ENCODE assay signal across 23 cellular contexts in genomic region chr10:76328348-76328747, GRCh38.
DNase-seq lines count a peak whose midpoint lies in the region; ATAC-seq, FAIRE-seq and TF ChIP-seq lines count a peak whose summit lies in the region.
"Had no signal": no experiment of that assay in that cellular context is flagged by ENCODE, and none has a peak within 500 bp of the region (broad histone marks: within the 10 kb centered on the region; RNA-seq: fewer than 3 reads in every experiment).

No MANE protein-coding gene starts in this region.

- no peak overlapping the region for H2BK120ac ChIP-seq in mesenchymal stem cell (ENCODE audit: low read depth, low read length)

- in situ Hi-C loops in mammary epithelial cell (cut with MboI; ENCODE audit: low sequenced_read_pairs in 2 of 2), result no loop called here
- in situ Hi-C loops in HepG2 (cut with HindIII; ENCODE audit: extremely low pct_ligation_motif_present, low pct_unique_long_range_greater_than_20kb), result no loop called here

- POLR2A ChIA-PET in HepG2 (lab: Yijun Ruan, JAX), result interaction anchor here (0.9 to 2.1 kb wide), 2 partner anchors 10 to 27 kb away, joined by 3 to 5 read pairs; no protein-coding TSS in a partner anchor

- TF ChIP-seq EP300 in HepG2 (IDR thresholded peaks at IDR 0.05; ENCODE audit: low read depth in 2 of 2, low read length in 2 of 2) (peak in 1 of 2 experiments; percentile 50; a peak in 2 of 4 replicates), HepG2 (CRISPR knock-in tag; IDR thresholded peaks at IDR 0.05; ENCODE audit: borderline replicate concordance) (no peak)

- no peak overlapping the region for H3K4me3 ChIP-seq in mammary epithelial cell (replicated peaks in 1 of 3; ENCODE audit: insufficient read depth in 1 of 3, low read depth in 2 of 3, low read length in 3 of 3)
- no peak overlapping the region for H3K4me3 ChIP-seq in breast epithelium
- no peak overlapping the region for H3K4me3 ChIP-seq in HepG2 (replicated peaks in 1 of 3; ENCODE audit: insufficient read depth in 1 of 3, low read depth in 2 of 3, low read length in 3 of 3)
- no peak overlapping the region for H3K4me3 ChIP-seq in mesenchymal stem cell (ENCODE audit: insufficient read depth in 1 of 2, low read depth in 1 of 2, low read length in 2 of 2)
- no peak overlapping the region for H3K4me3 ChIP-seq in smooth muscle cell
- H3K4me3 ChIP-seq: BLaER1, GM23248 had no signal

- no peak overlapping the region for H3K23ac ChIP-seq in mesenchymal stem cell (ENCODE audit: low read length in 2 of 2)

- H3K79me2 ChIP-seq in mammary epithelial cell (ENCODE audit: insufficient read depth, low read length) (no peaks in the 10 kb centered on the region), HepG2 (ENCODE audit: insufficient read depth, low read length) (no peaks in the 10 kb centered on the region), smooth muscle cell (ENCODE audit: low read depth) (no peaks in the 10 kb centered on the region)

- H3K79me1 ChIP-seq in mesenchymal stem cell (replicated peaks; ENCODE audit: low read length, poor library complexity, severe bottlenecking), result no peaks in the 10 kb centered on the region

- dilution Hi-C loops in mammary epithelial cell (cut with HindIII; ENCODE audit: low sequenced_read_pairs), result no loop called here

- DNase-seq in mammary epithelial cell (no peak), breast epithelium (ENCODE audit: low spot score in 2 of 2) (no peak), HepG2 (ENCODE audit: low spot score) (peak; percentile 47), mesenchymal stem cell (no peak), smooth muscle cell (lab: John Stamatoyannopoulos, UW; ENCODE audit: unreplicated experiment) (no peak), CD1c-positive myeloid dendritic cell (ENCODE audit: extremely low spot score) (no peak), NCI-H510A (lab: John Stamatoyannopoulos, UW) (no peak)
- DNase-seq: CD4-positive, alpha-beta T cell; CD8-positive, alpha-beta memory T cell; DMS53; DMS79 treated with DMSO at 0.1 percent for 48 hours; GF-D8; GM23248; H7; HCEC 1CT had no signal

- H3K27ac ChIP-seq in mammary epithelial cell (ENCODE audit: insufficient read depth, low read depth, low read length), result no peak overlapping the region
- H3K27ac ChIP-seq in breast epithelium, result no peak overlapping the region
- H3K27ac ChIP-seq in HepG2 (ENCODE audit: extremely low read length, insufficient read depth, low read length), result no peak overlapping the region
- no peak overlapping the region for H3K27ac ChIP-seq in mesenchymal stem cell (ENCODE audit: low read length, poor library complexity, severe bottlenecking)
- H3K27ac ChIP-seq in smooth muscle cell (ENCODE audit: low read depth), result peak overlapping the region; percentile 80
- H3K27ac ChIP-seq: 22Rv1, BLaER1, C4-2B, GM23248 had no signal

- H2BK15ac ChIP-seq in mesenchymal stem cell (ENCODE audit: low read depth, poor library complexity, severe bottlenecking), result no peak overlapping the region

- no peak overlapping the region for H3K4ac ChIP-seq in mesenchymal stem cell (ENCODE audit: low read depth in 1 of 2, low read length in 2 of 2)

- H3K14ac ChIP-seq in mesenchymal stem cell (ENCODE audit: low read length in 2 of 2), result no peak overlapping the region

- H3K18ac ChIP-seq in mesenchymal stem cell (ENCODE audit: low read depth in 1 of 2, low read length in 2 of 2), result peak overlapping the region in 1 of 2 experiments; percentile 63

- TF ChIP-seq RAD21 in HepG2 (CRISPR knock-in tag; IDR thresholded peaks at IDR 0.05), result no peak

- 85% methylated on average over 2 of the region's 2 CpGs for WGBS in mammary epithelial cell (ENCODE audit: low coverage, missing lambda C conversion rate)
- WGBS in HepG2 (ENCODE audit: low lambda C conversion rate), result 38% methylated on average over 2 of the region's 2 CpGs
- 100% methylated on average over 2 of the region's 2 CpGs for WGBS in mesenchymal stem cell
- 95% methylated on average over 2 of the region's 2 CpGs for WGBS in smooth muscle cell (ENCODE audit: low lambda C conversion rate)

- H3K36me3 ChIP-seq in mammary epithelial cell (ENCODE audit: insufficient read depth, low read length), result no peaks in the 10 kb centered on the region
- no peaks in the 10 kb centered on the region for H3K36me3 ChIP-seq in breast epithelium
- H3K36me3 ChIP-seq in HepG2 (replicated peaks in 1 of 2; ENCODE audit: control insufficient read depth in 1 of 2, insufficient read depth in 2 of 2, low read length in 2 of 2), result no peaks in the 10 kb centered on the region
- H3K36me3 ChIP-seq in mesenchymal stem cell (ENCODE audit: control insufficient read depth in 1 of 2, insufficient read depth in 2 of 2, low read depth in 1 of 2, low read length in 2 of 2), result no peaks in the 10 kb centered on the region
- no peaks in the 10 kb centered on the region for H3K36me3 ChIP-seq in smooth muscle cell (ENCODE audit: low read depth)
- H3K36me3 ChIP-seq: BLaER1 had no signal

- TF ChIP-seq POLR2A in breast epithelium (IDR thresholded peaks at IDR 0.05) (no peak), HepG2 (IDR thresholded peaks at IDR 0.05; ENCODE audit: insufficient read depth in 1 of 2, low read depth in 2 of 2, low read length in 2 of 2) (no peak)

- BruUV-seq in mammary epithelial cell (replicated peaks; lab: Mats Ljungman, UMichigan) (no TSS peak), HepG2 (replicated peaks; lab: Mats Ljungman, UMichigan) (no TSS peak)

- CTCF ChIA-PET in mammary epithelial cell (lab: Charles Lee; ENCODE audit: low non-redundant PET), result no interaction called here
- CTCF ChIA-PET in HepG2 (lab: Yijun Ruan, JAX; ENCODE audit: low intra/inter-chr PET ratio, low total read pairs), result no interaction called here

- TF ChIP-seq CTCF in mammary epithelial cell (conservative IDR thresholded peaks at IDR 0.05 in 1 of 2, IDR thresholded peaks at IDR 0.05 in 1 of 2; ENCODE audit: extremely low read depth in 1 of 2, insufficient read depth in 1 of 2, low read depth in 1 of 2, low read length in 2 of 2) (no peak), breast epithelium (IDR thresholded peaks at IDR 0.05) (no peak), HepG2 (CRISPR knock-in tag; IDR thresholded peaks at IDR 0.05) (no peak), smooth muscle cell (IDR thresholded peaks at IDR 0.05; ENCODE audit: borderline replicate concordance, insufficient read depth, poor library complexity, severe bottlenecking) (no peak)

- no peak overlapping the region for H2BK5ac ChIP-seq in mesenchymal stem cell (ENCODE audit: low read depth, low read length, poor library complexity, severe bottlenecking)

- H4K20me1 ChIP-seq in mammary epithelial cell (ENCODE audit: insufficient read depth, low read length) (no peaks in the 10 kb centered on the region), HepG2 (ENCODE audit: insufficient read depth, low read length) (no peaks in the 10 kb centered on the region), smooth muscle cell (ENCODE audit: low read depth) (no peaks in the 10 kb centered on the region)
- H4K20me1 ChIP-seq: BLaER1 had no signal

- no peak overlapping the region for H2AK5ac ChIP-seq in mesenchymal stem cell (ENCODE audit: low read length, severe bottlenecking)

- H2BK12ac ChIP-seq in mesenchymal stem cell (ENCODE audit: low read length in 2 of 2), result peak overlapping the region; percentile 6 to 76

- H4K91ac ChIP-seq in mesenchymal stem cell (ENCODE audit: low read length), result peak overlapping the region; percentile 14

- intact Hi-C loops in mammary epithelial cell (cut with micrococcal nuclease), result no loop called here
- intact Hi-C loops in breast epithelium (cut with DNase I; ENCODE audit: low total_unique reads), result no loop called here
- intact Hi-C loops in HepG2 (cut with micrococcal nuclease; ENCODE audit: unreplicated experiment), result no loop called here

- ATAC-seq in HepG2, result peak; percentile 55
- no peak for ATAC-seq in GM18907 (IDR thresholded peaks at IDR 0.05; ENCODE audit: unreplicated experiment)

- peak; percentile 15 for FAIRE-seq in HepG2 (lab: Jason Lieb, UNC)
- FAIRE-seq: A204.1, GM12891, GM19239, H1 had no signal

- H2AFZ ChIP-seq in mammary epithelial cell (ENCODE audit: low read depth, low read length) (peak overlapping the region; percentile 69), HepG2 (ENCODE audit: low read length) (no peak overlapping the region), mesenchymal stem cell (ENCODE audit: low read depth, low read length) (no peak overlapping the region), smooth muscle cell (ENCODE audit: low read depth) (no peak overlapping the region)
- H2AFZ ChIP-seq: GM23248 had no signal

- H4K8ac ChIP-seq in mesenchymal stem cell (ENCODE audit: low read length), result no peak overlapping the region

- H3K27me3 ChIP-seq in mammary epithelial cell (ENCODE audit: insufficient read depth, low read length) (no peaks in the 10 kb centered on the region), breast epithelium (no peaks in the 10 kb centered on the region), HepG2 (ENCODE audit: control insufficient read depth in 1 of 2, insufficient read depth in 2 of 2, low read length in 2 of 2) (no peaks in the 10 kb centered on the region), mesenchymal stem cell (ENCODE audit: control insufficient read depth in 1 of 2, insufficient read depth in 1 of 2, low read length in 2 of 2) (no peaks in the 10 kb centered on the region), smooth muscle cell (ENCODE audit: low read depth) (no peaks in the 10 kb centered on the region)
- H3K27me3 ChIP-seq: BLaER1 had no signal

- no peaks in the 10 kb centered on the region for H3F3A ChIP-seq in smooth muscle cell (ENCODE audit: low read depth)

- H3K9ac ChIP-seq in mammary epithelial cell (ENCODE audit: insufficient read depth, low read length) (no peak overlapping the region), HepG2 (ENCODE audit: insufficient read depth, low read depth, low read length) (no peak overlapping the region), mesenchymal stem cell (ENCODE audit: low read length) (no peak overlapping the region), smooth muscle cell (ENCODE audit: low read depth) (no peak overlapping the region)
- H3K9ac ChIP-seq: BLaER1, GM23248 had no signal

- H3K9me3 ChIP-seq in mammary epithelial cell (replicated peaks; ENCODE audit: insufficient read depth, low read length) (no peaks in the 10 kb centered on the region), breast epithelium (no peaks in the 10 kb centered on the region), HepG2 (ENCODE audit: low read length) (no peaks in the 10 kb centered on the region), mesenchymal stem cell (ENCODE audit: control insufficient read depth, low read length) (no peaks in the 10 kb centered on the region), smooth muscle cell (replicated peaks; ENCODE audit: low read depth) (no peaks in the 10 kb centered on the region)
- H3K9me3 ChIP-seq: BLaER1 had no signal

- no peak overlapping the region for H3K4me2 ChIP-seq in mammary epithelial cell (ENCODE audit: insufficient read depth, low read depth, low read length)
- H3K4me2 ChIP-seq in HepG2 (ENCODE audit: low read depth, low read length), result no peak overlapping the region
- H3K4me2 ChIP-seq in mesenchymal stem cell (ENCODE audit: low read length, poor library complexity, severe bottlenecking), result no peak overlapping the region
- H3K4me2 ChIP-seq in smooth muscle cell, result no peak overlapping the region
- H3K4me2 ChIP-seq: BLaER1 had no signal

- H3K4me1 ChIP-seq in mammary epithelial cell (ENCODE audit: insufficient read depth, low read length) (peaks cover 23% of the 10 kb centered on the region), breast epithelium (no peaks in the 10 kb centered on the region), HepG2 (ENCODE audit: insufficient read depth, low read length) (peaks cover 20% of the 10 kb centered on the region), mesenchymal stem cell (ENCODE audit: control insufficient read depth, insufficient read depth, low read depth, low read length) (no peaks in the 10 kb centered on the region), smooth muscle cell (ENCODE audit: low read depth) (no peaks in the 10 kb centered on the region)
- H3K4me1 ChIP-seq: BLaER1 had no signal
